1 cellular context compared by ENCODE assay signal in genomic region chr7:143383642-143383957, GRCh38.
TF ChIP-seq lines count a peak whose summit lies in the region.

No MANE protein-coding gene starts in this region.

TF ChIP-seq in endothelial cell of umbilical vein, 7 proteins besides CTCF, POLR2A, EP300 and RAD21:
- no peak for TF ChIP-seq JUN (IDR thresholded peaks at IDR 0.05; ENCODE audit: borderline replicate concordance, insufficient read depth, insufficient read length, low read depth)
- TF ChIP-seq, protein P1, sequence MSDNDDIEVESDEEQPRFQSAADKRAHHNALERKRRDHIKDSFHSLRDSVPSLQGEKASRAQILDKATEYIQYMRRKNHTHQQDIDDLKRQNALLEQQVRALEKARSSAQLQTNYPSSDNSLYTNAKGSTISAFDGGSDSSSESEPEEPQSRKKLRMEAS (IDR thresholded peaks at IDR 0.05; ENCODE audit: insufficient read depth, insufficient read length), result no peak
- no peak for TF ChIP-seq GATA2 (IDR thresholded peaks at IDR 0.05; ENCODE audit: insufficient read depth, insufficient read length, low read depth, low read length)
- no peak for TF ChIP-seq MYC (IDR thresholded peaks at IDR 0.05; ENCODE audit: low read depth, low read length)
- TF ChIP-seq FOS (IDR thresholded peaks at IDR 0.05; ENCODE audit: borderline replicate concordance, insufficient read depth, low read length), result no peak
- TF ChIP-seq POLR2AphosphoS5 (IDR thresholded peaks at IDR 0.05; ENCODE audit: insufficient read depth, low read depth, low read length), result no peak
- no peak for TF ChIP-seq EZH2 (IDR thresholded peaks at IDR 0.05; ENCODE audit: borderline replicate concordance, low read depth, low read length, severe bottlenecking)
